9 cellular contexts compared by ENCODE assay signal in the genomic region with DNA sequence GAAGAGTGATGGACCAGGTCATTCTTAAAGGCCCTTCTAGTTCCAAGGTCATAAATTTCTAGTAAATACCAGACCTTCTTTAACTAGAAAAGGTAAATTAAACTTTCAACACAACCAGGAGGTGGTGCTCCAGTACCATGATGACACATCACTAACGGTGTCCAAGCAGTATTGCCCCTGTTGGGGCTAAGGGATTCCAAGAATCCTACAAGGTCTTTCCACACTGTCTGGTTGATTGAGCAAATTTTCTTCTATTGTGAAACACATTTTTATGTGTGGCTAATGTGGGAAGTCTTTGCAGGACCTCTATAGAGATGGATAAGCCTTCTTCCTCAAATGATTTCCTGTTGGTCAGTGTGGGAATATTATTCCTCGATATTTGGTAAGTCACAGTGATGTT.
DNase-seq lines count a peak whose midpoint lies in the region; ATAC-seq and TF ChIP-seq lines count a peak whose summit lies in the region.
"Had no signal": no experiment of that assay in that cellular context is flagged by ENCODE, and none has a peak within 500 bp of the region (broad histone marks: within the 10 kb centered on the region; RNA-seq: fewer than 3 reads in every experiment).

No MANE protein-coding gene starts in this region.

- H3K9me3 Mint-ChIP-seq in activated T-cell treated with anti-CD3 and anti-CD28 coated beads, Interleukin-2, amount 50 U/mL, for 24 hours: no peaks in the 10 kb centered on the region

- ATAC-seq in HG03432 (IDR thresholded peaks at IDR 0.05; ENCODE audit: unreplicated experiment): no peak
- ATAC-seq: activated CD4-positive, CD25-positive, alpha-beta regulatory T cell treated with anti-CD3 and anti-CD28 coated beads, Interleukin-2, amount 50 U/mL, for 24 hours had no signal

- peak; percentile 53 for TF ChIP-seq RAD21 in Ishikawa (IDR thresholded peaks at IDR 0.05; ENCODE audit: low read depth)

- in situ Hi-C loops in astrocyte of the cerebellum (cut with HindIII; ENCODE audit: low sequenced_read_pairs): no loop called here

- DNase-seq in AG04449 (ENCODE audit: low read depth, low spot score) (peak; percentile 91), astrocyte of the cerebellum (ENCODE audit: low read depth) (peak; percentile 90), islet precursor cell (peak; percentile 75), KG1 (lab: John Stamatoyannopoulos, UW) (no peak), putamen (ENCODE audit: low spot score) (no peak)
- DNase-seq in activated T-cell treated with anti-CD3 and anti-CD28 coated beads, Interleukin-2, amount 50 U/mL, for 24 hours: no peak

- POLR2A ChIA-PET in AG04449 (lab: Yijun Ruan, JAX): no interaction called here

- TF ChIP-seq CTCF in AG04449 (IDR thresholded peaks at IDR 0.05; ENCODE audit: insufficient read depth, low read length, missing control alignments) (peak; percentile 33), astrocyte of the cerebellum (IDR thresholded peaks at IDR 0.05; ENCODE audit: low read depth, low read length, missing control alignments) (peak; percentile 44)

- TF ChIP-seq EP300 in Ishikawa (IDR thresholded peaks at IDR 0.05; ENCODE audit: borderline replicate concordance): no peak

- no peak overlapping the region for H3K4me3 Mint-ChIP-seq in activated T-cell treated with anti-CD3 and anti-CD28 coated beads, Interleukin-2, amount 50 U/mL, for 24 hours

- H3K36me3 Mint-ChIP-seq in activated T-cell treated with anti-CD3 and anti-CD28 coated beads, Interleukin-2, amount 50 U/mL, for 24 hours (ENCODE audit: low read depth): no peaks in the 10 kb centered on the region

- H3K4me1 Mint-ChIP-seq in activated T-cell treated with anti-CD3 and anti-CD28 coated beads, Interleukin-2, amount 50 U/mL, for 24 hours (ENCODE audit: low read depth): no peaks in the 10 kb centered on the region

- no peak overlapping the region for H3K27ac Mint-ChIP-seq in activated T-cell treated with anti-CD3 and anti-CD28 coated beads, Interleukin-2, amount 50 U/mL, for 24 hours

- peaks cover 3% of the 10 kb centered on the region for H3K27me3 Mint-ChIP-seq in activated T-cell treated with anti-CD3 and anti-CD28 coated beads, Interleukin-2, amount 50 U/mL, for 24 hours

- CTCF ChIA-PET in AG04449 (lab: Yijun Ruan, JAX): interaction anchor here (0.9 to 6.8 kb wide), 12 partner anchors 9 to 953 kb away, joined by 3 to 86 read pairs (median 4); no protein-coding TSS in a partner anchor

- H3K4me3 ChIP-seq in AG04449 (ENCODE audit: low read depth, low read length): no peak overlapping the region
- H3K4me3 ChIP-seq in astrocyte of the cerebellum (ENCODE audit: low read depth, low read length): no peak overlapping the region

TF ChIP-seq in Ishikawa, 13 proteins besides CTCF, POLR2A, EP300 and RAD21:
- TF ChIP-seq, protein P1, sequence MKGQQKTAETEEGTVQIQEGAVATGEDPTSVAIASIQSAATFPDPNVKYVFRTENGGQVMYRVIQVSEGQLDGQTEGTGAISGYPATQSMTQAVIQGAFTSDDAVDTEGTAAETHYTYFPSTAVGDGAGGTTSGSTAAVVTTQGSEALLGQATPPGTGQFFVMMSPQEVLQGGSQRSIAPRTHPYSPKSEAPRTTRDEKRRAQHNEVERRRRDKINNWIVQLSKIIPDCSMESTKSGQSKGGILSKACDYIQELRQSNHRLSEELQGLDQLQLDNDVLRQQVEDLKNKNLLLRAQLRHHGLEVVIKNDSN (IDR thresholded peaks at IDR 0.05): no peak
- TF ChIP-seq ZBTB7A (IDR thresholded peaks at IDR 0.05; ENCODE audit: low read depth): no peak
- TF ChIP-seq TAF1 (IDR thresholded peaks at IDR 0.05; ENCODE audit: low read depth): no peak
- no peak for TF ChIP-seq TCF12 (IDR thresholded peaks at IDR 0.05; ENCODE audit: low read depth)
- no peak for TF ChIP-seq EGR1 (IDR thresholded peaks at IDR 0.05)
- TF ChIP-seq NFIC (IDR thresholded peaks at IDR 0.05): no peak
- no peak for TF ChIP-seq CREB1 (IDR thresholded peaks at IDR 0.05; ENCODE audit: low read depth)
- TF ChIP-seq, protein P2, sequence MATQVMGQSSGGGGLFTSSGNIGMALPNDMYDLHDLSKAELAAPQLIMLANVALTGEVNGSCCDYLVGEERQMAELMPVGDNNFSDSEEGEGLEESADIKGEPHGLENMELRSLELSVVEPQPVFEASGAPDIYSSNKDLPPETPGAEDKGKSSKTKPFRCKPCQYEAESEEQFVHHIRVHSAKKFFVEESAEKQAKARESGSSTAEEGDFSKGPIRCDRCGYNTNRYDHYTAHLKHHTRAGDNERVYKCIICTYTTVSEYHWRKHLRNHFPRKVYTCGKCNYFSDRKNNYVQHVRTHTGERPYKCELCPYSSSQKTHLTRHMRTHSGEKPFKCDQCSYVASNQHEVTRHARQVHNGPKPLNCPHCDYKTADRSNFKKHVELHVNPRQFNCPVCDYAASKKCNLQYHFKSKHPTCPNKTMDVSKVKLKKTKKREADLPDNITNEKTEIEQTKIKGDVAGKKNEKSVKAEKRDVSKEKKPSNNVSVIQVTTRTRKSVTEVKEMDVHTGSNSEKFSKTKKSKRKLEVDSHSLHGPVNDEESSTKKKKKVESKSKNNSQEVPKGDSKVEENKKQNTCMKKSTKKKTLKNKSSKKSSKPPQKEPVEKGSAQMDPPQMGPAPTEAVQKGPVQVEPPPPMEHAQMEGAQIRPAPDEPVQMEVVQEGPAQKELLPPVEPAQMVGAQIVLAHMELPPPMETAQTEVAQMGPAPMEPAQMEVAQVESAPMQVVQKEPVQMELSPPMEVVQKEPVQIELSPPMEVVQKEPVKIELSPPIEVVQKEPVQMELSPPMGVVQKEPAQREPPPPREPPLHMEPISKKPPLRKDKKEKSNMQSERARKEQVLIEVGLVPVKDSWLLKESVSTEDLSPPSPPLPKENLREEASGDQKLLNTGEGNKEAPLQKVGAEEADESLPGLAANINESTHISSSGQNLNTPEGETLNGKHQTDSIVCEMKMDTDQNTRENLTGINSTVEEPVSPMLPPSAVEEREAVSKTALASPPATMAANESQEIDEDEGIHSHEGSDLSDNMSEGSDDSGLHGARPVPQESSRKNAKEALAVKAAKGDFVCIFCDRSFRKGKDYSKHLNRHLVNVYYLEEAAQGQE (IDR thresholded peaks at IDR 0.05; ENCODE audit: low read depth): no peak
TF ChIP-seq in Ishikawa: peak in this region for 0.

Comparison
In these comparisons a context has a peak if more than half of its experiments do, and no peak if none do; other contexts are left out.
1. DNase-seq: peak in AG04449 (single experiment), astrocyte of the cerebellum (single experiment) and islet precursor cell (single experiment); none in KG1 (single experiment), activated T-cell treated with anti-CD3 and anti-CD28 coated beads, Interleukin-2, amount 50 U/mL, for 24 hours (single experiment) and putamen (single experiment).